In the genomic region with DNA sequence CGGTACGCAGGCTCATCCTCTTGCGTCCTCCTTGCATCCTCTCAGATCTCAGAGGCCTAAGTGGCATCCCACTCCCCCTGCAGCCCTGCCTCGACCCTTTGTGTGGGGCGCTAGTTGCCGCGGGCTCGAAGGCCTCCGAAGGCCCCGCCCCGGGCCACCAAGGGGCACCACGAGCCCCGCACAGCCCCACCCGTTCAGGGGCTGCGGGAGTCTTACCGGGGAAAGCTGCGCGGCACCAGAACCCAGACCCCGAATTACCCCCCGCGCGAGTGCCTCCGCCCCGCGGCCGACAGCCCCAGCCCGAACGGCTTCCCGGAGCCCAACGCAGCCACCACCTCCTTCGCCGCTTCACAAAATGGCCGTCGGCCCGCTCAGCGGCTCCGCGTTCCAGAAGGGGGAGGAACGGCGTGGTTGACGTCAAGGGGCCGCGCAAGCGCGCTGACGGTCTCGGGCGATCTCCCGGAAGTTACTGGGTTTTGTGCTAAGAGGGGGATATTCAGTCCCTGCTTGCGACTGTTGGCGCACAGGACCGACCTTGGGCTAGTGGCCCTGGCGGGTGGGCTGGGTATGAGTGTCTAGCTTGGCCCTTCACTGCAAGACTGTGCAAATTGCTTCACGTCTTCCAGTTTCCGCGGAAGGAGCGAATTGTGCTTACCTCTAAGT, we compare ENCODE assay signal across 1 cellular context.
A peak's percentile ranks its signal among the peaks of the same experiment; 100 is the strongest.
TF ChIP-seq lines count a peak whose summit lies in the region.

A gene (minus strand): TSS at position 357 of the 663 bp plus-strand sequence. CDS start 31,977 bp downstream, outside the sequence.
A gene with protein sequence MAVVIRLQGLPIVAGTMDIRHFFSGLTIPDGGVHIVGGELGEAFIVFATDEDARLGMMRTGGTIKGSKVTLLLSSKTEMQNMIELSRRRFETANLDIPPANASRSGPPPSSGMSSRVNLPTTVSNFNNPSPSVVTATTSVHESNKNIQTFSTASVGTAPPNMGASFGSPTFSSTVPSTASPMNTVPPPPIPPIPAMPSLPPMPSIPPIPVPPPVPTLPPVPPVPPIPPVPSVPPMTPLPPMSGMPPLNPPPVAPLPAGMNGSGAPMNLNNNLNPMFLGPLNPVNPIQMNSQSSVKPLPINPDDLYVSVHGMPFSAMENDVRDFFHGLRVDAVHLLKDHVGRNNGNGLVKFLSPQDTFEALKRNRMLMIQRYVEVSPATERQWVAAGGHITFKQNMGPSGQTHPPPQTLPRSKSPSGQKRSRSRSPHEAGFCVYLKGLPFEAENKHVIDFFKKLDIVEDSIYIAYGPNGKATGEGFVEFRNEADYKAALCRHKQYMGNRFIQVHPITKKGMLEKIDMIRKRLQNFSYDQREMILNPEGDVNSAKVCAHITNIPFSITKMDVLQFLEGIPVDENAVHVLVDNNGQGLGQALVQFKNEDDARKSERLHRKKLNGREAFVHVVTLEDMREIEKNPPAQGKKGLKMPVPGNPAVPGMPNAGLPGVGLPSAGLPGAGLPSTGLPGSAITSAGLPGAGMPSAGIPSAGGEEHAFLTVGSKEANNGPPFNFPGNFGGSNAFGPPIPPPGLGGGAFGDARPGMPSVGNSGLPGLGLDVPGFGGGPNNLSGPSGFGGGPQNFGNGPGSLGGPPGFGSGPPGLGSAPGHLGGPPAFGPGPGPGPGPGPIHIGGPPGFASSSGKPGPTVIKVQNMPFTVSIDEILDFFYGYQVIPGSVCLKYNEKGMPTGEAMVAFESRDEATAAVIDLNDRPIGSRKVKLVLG (minus strand): TSS at position 357 of the 663 bp plus-strand sequence. CDS start 9,578 bp downstream, outside the sequence.

TF ChIP-seq in K562, 482 proteins besides CTCF, POLR2A, EP300 and RAD21 (continued from another document and continues in another):
- TF ChIP-seq, protein P1, sequence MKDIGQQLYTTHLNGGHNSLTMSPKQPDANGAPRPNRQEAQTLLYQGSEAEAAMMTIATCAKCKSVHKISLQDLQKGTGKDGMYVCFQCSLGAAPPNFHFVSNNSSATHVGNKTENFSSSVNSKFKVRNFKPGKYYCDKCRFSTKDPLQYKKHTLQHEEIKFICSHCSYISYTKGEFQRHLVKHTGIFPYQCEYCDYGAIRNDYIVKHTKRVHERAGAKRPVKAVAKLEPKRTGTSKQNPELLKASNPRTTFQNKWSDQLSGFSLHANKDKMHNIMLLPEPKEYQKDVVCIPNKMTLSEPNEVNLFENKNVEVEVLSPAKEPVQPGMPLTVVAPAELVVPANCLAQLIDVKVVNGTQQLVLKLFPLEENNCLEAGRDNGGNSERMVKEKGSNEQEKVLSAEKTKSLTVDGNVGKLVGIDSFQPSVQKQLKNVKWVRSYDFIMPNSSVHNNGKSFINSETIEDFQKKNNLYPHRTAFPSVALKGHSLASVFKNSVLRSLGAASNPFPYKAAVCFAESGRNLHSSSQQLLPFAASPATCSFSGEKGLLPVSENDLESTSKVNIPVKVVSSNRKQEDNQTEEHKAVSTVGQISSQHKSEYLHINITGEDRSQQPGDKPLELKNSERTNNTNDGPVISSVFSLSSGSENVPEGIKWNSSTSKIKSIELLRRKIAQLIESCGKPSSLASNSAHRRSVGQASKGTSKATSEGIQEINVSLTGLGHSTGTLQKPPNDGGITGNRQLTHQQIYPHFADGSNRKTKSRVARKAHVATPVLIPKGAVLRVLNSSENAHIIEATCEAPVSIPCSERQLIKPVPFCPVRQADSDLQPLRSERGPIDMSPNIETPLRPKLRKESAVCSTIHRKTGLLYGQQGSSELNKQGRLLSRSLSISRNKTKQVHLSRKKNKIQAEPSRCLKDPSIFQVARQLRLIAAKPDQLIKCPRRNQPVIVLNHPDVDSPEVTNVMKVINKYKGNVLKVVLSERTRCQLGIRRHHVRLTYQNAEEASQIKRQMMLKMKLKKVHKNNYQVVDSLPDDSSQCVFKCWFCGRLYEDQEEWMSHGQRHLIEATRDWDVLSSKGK (CRISPR knock-in tag; IDR thresholded peaks at IDR 0.05): no peak
- TF ChIP-seq DMBX1 (CRISPR knock-in tag; IDR thresholded peaks at IDR 0.05; ENCODE audit: borderline replicate concordance) (no peak), HNRNPUL1 (IDR thresholded peaks at IDR 0.05; ENCODE audit: low read length) (no peak), RBM34 (IDR thresholded peaks at IDR 0.05; ENCODE audit: borderline replicate concordance, insufficient read depth, low read length) (no peak), SETDB1 (IDR thresholded peaks at IDR 0.05; ENCODE audit: low read length) (peak; percentile 23), SMAD2 (IDR thresholded peaks at IDR 0.05; ENCODE audit: low read depth, low read length) (no peak), ZNF217 (CRISPR knock-in tag; IDR thresholded peaks at IDR 0.05) (no peak), ZNF79 (CRISPR knock-in tag; IDR thresholded peaks at IDR 0.05; ENCODE audit: low read depth) (no peak), ZC3H4 (CRISPR knock-in tag; IDR thresholded peaks at IDR 0.05; ENCODE audit: borderline replicate concordance) (0 out of 2 replicates have a peak, but pooled peaks have one; percentile 87), YY1 (IDR thresholded peaks at IDR 0.05; ENCODE audit: borderline replicate concordance in 1 of 3, control insufficient read depth in 1 of 3, extremely low read depth in 1 of 3, insufficient read depth in 3 of 3, insufficient read length in 1 of 3, insufficient replicate concordance in 2 of 3, low read depth in 1 of 3, low read length in 2 of 3) (peak; percentile 89 to 99 (median 98)), KLF13 (tag; IDR thresholded peaks at IDR 0.05; ENCODE audit: borderline replicate concordance, low read depth) (no peak; the same call in 1 of the 2 replicates), STAT5B (CRISPR knock-in tag; IDR thresholded peaks at IDR 0.05) (no peak), JUN (IDR thresholded peaks at IDR 0.05; ENCODE audit: borderline replicate concordance, low read depth, low read length) (no peak), JUN (CRISPR knock-in tag; IDR thresholded peaks at IDR 0.05; ENCODE audit: borderline replicate concordance) (no peak), ERF (CRISPR knock-in tag; IDR thresholded peaks at IDR 0.05) (no peak), RHOXF2B (CRISPR knock-in tag; conservative IDR thresholded peaks at IDR 0.05) (no peak), RBM15 (IDR thresholded peaks at IDR 0.05; ENCODE audit: insufficient read depth, low read length) (no peak), HMGN3 (IDR thresholded peaks at IDR 0.05; ENCODE audit: borderline replicate concordance, extremely low read depth, insufficient read length, low read depth, low read length) (peak; percentile 83), TCF3 (CRISPR knock-in tag; IDR thresholded peaks at IDR 0.05) (no peak; the same call in 1 of the 2 replicates), ZFP30 (CRISPR knock-in tag; IDR thresholded peaks at IDR 0.05; ENCODE audit: borderline replicate concordance) (no peak), KHSRP (IDR thresholded peaks at IDR 0.05) (no peak), SPI1 (IDR thresholded peaks at IDR 0.05; ENCODE audit: borderline replicate concordance, low read depth, low read length) (no peak; the same call in 1 of the 2 replicates), SAP30 (IDR thresholded peaks at IDR 0.05; ENCODE audit: borderline replicate concordance, insufficient read depth, low read depth, low read length, poor library complexity, severe bottlenecking) (no peak), DACH1 (IDR thresholded peaks at IDR 0.05; ENCODE audit: partially characterized antibody) (no peak), SAFB2 (IDR thresholded peaks at IDR 0.05; ENCODE audit: borderline replicate concordance, low read depth, low read length, severe bottlenecking) (no peak), KDM5B (IDR thresholded peaks at IDR 0.05; ENCODE audit: insufficient replicate concordance, low read depth, low read length) (peak; percentile 96), POU5F1 (IDR thresholded peaks at IDR 0.05; ENCODE audit: borderline replicate concordance, low read depth, low read length, partially characterized antibody) (no peak)
- TF ChIP-seq, protein P2, sequence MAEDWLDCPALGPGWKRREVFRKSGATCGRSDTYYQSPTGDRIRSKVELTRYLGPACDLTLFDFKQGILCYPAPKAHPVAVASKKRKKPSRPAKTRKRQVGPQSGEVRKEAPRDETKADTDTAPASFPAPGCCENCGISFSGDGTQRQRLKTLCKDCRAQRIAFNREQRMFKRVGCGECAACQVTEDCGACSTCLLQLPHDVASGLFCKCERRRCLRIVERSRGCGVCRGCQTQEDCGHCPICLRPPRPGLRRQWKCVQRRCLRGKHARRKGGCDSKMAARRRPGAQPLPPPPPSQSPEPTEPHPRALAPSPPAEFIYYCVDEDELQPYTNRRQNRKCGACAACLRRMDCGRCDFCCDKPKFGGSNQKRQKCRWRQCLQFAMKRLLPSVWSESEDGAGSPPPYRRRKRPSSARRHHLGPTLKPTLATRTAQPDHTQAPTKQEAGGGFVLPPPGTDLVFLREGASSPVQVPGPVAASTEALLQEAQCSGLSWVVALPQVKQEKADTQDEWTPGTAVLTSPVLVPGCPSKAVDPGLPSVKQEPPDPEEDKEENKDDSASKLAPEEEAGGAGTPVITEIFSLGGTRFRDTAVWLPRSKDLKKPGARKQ (CRISPR knock-in tag; IDR thresholded peaks at IDR 0.05): no peak
- TF ChIP-seq, protein P3, sequence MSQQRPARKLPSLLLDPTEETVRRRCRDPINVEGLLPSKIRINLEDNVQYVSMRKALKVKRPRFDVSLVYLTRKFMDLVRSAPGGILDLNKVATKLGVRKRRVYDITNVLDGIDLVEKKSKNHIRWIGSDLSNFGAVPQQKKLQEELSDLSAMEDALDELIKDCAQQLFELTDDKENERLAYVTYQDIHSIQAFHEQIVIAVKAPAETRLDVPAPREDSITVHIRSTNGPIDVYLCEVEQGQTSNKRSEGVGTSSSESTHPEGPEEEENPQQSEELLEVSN (IDR thresholded peaks at IDR 0.05; ENCODE audit: borderline replicate concordance in 1 of 2, extremely low read depth in 1 of 2, insufficient read depth in 1 of 2, insufficient read length in 1 of 2, low read depth in 1 of 2, low read length in 1 of 2, poor library complexity in 1 of 2, severe bottlenecking in 1 of 2): peak; percentile 80 to 89
- TF ChIP-seq, protein P4, sequence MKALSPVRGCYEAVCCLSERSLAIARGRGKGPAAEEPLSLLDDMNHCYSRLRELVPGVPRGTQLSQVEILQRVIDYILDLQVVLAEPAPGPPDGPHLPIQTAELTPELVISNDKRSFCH (CRISPR knock-in tag; IDR thresholded peaks at IDR 0.05): no peak
- TF ChIP-seq, protein P4 (tag; IDR thresholded peaks at IDR 0.05): peak; percentile 50; the same call in 1 of the 2 replicates
- TF ChIP-seq, protein P5, sequence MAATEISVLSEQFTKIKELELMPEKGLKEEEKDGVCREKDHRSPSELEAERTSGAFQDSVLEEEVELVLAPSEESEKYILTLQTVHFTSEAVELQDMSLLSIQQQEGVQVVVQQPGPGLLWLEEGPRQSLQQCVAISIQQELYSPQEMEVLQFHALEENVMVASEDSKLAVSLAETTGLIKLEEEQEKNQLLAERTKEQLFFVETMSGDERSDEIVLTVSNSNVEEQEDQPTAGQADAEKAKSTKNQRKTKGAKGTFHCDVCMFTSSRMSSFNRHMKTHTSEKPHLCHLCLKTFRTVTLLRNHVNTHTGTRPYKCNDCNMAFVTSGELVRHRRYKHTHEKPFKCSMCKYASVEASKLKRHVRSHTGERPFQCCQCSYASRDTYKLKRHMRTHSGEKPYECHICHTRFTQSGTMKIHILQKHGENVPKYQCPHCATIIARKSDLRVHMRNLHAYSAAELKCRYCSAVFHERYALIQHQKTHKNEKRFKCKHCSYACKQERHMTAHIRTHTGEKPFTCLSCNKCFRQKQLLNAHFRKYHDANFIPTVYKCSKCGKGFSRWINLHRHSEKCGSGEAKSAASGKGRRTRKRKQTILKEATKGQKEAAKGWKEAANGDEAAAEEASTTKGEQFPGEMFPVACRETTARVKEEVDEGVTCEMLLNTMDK (IDR thresholded peaks at IDR 0.05; ENCODE audit: borderline replicate concordance, insufficient read depth, low read depth, low read length, poor library complexity, severe bottlenecking): peak; percentile 1
- TF ChIP-seq, protein P6, sequence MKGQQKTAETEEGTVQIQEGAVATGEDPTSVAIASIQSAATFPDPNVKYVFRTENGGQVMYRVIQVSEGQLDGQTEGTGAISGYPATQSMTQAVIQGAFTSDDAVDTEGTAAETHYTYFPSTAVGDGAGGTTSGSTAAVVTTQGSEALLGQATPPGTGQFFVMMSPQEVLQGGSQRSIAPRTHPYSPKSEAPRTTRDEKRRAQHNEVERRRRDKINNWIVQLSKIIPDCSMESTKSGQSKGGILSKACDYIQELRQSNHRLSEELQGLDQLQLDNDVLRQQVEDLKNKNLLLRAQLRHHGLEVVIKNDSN (CRISPR knock-in tag; IDR thresholded peaks at IDR 0.05): no peak; the same call in 1 of the 2 replicates
- TF ChIP-seq, protein P7, sequence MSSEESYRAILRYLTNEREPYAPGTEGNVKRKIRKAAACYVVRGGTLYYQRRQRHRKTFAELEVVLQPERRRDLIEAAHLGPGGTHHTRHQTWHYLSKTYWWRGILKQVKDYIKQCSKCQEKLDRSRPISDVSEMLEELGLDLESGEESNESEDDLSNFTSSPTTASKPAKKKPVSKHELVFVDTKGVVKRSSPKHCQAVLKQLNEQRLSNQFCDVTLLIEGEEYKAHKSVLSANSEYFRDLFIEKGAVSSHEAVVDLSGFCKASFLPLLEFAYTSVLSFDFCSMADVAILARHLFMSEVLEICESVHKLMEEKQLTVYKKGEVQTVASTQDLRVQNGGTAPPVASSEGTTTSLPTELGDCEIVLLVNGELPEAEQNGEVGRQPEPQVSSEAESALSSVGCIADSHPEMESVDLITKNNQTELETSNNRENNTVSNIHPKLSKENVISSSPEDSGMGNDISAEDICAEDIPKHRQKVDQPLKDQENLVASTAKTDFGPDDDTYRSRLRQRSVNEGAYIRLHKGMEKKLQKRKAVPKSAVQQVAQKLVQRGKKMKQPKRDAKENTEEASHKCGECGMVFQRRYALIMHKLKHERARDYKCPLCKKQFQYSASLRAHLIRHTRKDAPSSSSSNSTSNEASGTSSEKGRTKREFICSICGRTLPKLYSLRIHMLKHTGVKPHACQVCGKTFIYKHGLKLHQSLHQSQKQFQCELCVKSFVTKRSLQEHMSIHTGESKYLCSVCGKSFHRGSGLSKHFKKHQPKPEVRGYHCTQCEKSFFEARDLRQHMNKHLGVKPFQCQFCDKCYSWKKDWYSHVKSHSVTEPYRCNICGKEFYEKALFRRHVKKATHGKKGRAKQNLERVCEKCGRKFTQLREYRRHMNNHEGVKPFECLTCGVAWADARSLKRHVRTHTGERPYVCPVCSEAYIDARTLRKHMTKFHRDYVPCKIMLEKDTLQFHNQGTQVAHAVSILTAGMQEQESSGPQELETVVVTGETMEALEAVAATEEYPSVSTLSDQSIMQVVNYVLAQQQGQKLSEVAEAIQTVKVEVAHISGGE (CRISPR knock-in tag; IDR thresholded peaks at IDR 0.05): peak in 1 of 3 experiments; percentile 49; a peak in 1 of 6 replicates
- TF ChIP-seq, protein P8, sequence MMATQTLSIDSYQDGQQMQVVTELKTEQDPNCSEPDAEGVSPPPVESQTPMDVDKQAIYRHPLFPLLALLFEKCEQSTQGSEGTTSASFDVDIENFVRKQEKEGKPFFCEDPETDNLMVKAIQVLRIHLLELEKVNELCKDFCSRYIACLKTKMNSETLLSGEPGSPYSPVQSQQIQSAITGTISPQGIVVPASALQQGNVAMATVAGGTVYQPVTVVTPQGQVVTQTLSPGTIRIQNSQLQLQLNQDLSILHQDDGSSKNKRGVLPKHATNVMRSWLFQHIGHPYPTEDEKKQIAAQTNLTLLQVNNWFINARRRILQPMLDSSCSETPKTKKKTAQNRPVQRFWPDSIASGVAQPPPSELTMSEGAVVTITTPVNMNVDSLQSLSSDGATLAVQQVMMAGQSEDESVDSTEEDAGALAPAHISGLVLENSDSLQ (IDR thresholded peaks at IDR 0.05): no peak
